Comparison of ENCODE assay signal across 9 cellular contexts in the genomic region with DNA sequence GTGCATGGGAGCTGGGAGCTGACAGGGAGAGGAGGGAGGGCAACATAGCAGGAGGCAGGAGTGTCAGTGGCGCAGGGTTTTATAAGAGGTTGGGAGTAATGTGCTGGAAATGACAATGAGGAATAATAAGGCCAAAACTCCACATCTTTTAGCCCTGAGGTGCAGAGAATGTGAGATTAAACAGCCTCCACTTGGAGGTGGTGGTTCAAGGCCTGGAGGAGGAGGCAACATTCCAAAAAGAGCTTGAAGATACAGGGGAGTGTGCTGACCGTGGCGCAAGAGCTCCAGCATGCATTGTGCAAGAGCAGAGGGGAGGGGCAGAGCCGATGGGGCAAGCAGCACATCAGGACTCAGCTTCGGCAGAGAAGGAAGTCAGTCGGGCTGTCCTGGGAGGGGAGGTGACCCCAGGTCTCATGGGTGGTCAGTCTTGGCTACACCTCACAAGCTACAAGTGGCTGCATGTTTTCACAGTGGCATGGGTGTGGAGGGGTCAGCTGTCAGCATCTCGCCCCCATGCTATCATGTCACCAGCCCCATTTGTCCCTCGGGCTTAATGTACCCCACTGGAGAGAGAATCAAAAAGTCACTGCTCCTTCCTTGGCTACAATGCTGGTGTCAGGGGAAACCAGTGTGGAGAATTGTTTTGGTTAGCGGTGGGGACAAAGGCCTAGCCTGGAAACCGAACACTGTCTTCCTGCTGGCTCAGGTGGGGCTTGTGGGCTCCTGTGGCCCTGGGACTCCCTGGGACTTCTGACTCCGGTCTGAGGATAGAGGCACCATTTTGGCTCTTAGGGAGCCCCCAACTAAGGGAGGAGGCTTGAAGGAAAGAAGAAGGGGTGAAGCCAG.
DNase-seq lines count a peak whose midpoint lies in the region; ATAC-seq and TF ChIP-seq lines count a peak whose summit lies in the region.
"Had no signal": no experiment of that assay in that cellular context is flagged by ENCODE, and none has a peak within 500 bp of the region (broad histone marks: within the 10 kb centered on the region; RNA-seq: fewer than 3 reads in every experiment).

No MANE protein-coding gene starts in this region.

- intact Hi-C loops in breast epithelium (cut with DNase I; ENCODE audit: low total_unique reads): no loop called here
- intact Hi-C loops in left colon (cut with DNase I, micrococcal nuclease): no loop called here

- TF ChIP-seq POLR2A in breast epithelium (IDR thresholded peaks at IDR 0.05): no peak

- TF ChIP-seq CTCF in HL-60 (IDR thresholded peaks at IDR 0.05; ENCODE audit: insufficient read depth, low read length): no peak
- TF ChIP-seq CTCF in breast epithelium (IDR thresholded peaks at IDR 0.05): no peak

- H3K27ac ChIP-seq in HL-60 (replicated peaks) (peak overlapping the region; percentile 81), breast epithelium (peak overlapping the region; percentile 78 to 90)

- peaks cover 0 to 4% of the 10 kb centered on the region in 2 donors for H3K9me3 ChIP-seq in breast epithelium

- no peaks in the 10 kb centered on the region for H3K36me3 ChIP-seq in breast epithelium

- H3K27me3 ChIP-seq in HL-60 (ENCODE audit: insufficient read depth, poor library complexity, severe bottlenecking): no peaks in the 10 kb centered on the region
- no peaks in the 10 kb centered on the region for H3K27me3 ChIP-seq in breast epithelium

- H3K4me3 ChIP-seq in HL-60 (replicated peaks; ENCODE audit: insufficient read depth, low read length) (no peak overlapping the region), breast epithelium (no peak overlapping the region)
- H3K4me3 ChIP-seq: GM12878 had no signal

- H3K4me1 ChIP-seq in breast epithelium: peaks cover 0 to 6% of the 10 kb centered on the region in 2 donors

- DNase-seq in HL-60 (ENCODE audit: low read depth in 1 of 2, low spot score in 1 of 2): peak; percentile 95 to 97
- DNase-seq in breast epithelium (ENCODE audit: low spot score in 2 of 2): peak; percentile 67 to 90
- DNase-seq in left colon: peak; percentile 62 to 83
- peak; percentile 62 for DNase-seq in stromal cell of bone marrow (ENCODE audit: low read depth)
- DNase-seq in GM19238 (ENCODE audit: insufficient read length, low spot score): no peak
- DNase-seq in NCI-H526 treated with DMSO at 0.1 percent for 48 hours (lab: John Stamatoyannopoulos, UW): no peak

- ATAC-seq in left colon (no peak), HG03460 (IDR thresholded peaks at IDR 0.05; ENCODE audit: unreplicated experiment) (no peak), GM21825 (IDR thresholded peaks at IDR 0.05; ENCODE audit: unreplicated experiment) (no peak)
- ATAC-seq: GM12878 had no signal

Comparison
In these comparisons a context has a peak if more than half of its experiments do, and no peak if none do; other contexts are left out.
1. DNase-seq: peak in HL-60 (2 of 2), breast epithelium (2 of 2), left colon (2 of 2) and stromal cell of bone marrow (single experiment); none in GM19238 (single experiment) and NCI-H526 treated with DMSO at 0.1 percent for 48 hours (single experiment).